Comparison of ENCODE assay signal across 1 cellular context in the genomic region with DNA sequence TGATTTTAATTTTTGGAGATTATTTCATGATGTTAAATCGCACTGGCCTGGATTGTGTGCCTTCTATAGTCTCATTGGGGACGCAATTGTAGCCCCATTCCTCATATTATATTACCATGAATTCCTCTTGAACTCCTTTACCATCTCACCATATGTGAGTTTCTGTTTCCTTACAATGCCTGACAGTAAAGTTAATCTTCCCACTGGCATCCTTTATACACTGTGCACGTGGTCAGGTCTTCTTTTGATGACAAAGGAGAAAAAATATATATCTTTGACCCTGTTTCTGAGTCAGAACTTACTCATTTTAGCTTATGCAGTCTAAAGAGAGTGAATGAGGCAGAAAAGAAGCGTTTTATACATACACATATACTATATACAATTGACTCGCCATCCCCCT.
TF ChIP-seq lines count a peak whose summit lies in the region.

No MANE protein-coding gene starts in this region.

TF ChIP-seq in A549, 52 proteins besides CTCF, POLR2A, EP300 and RAD21 (continued from another document):
- TF ChIP-seq MAFK (IDR thresholded peaks at IDR 0.05; ENCODE audit: partially characterized antibody): peak; percentile 5
- 0 out of 2 replicates have a peak, but pooled peaks have one; percentile 9 for TF ChIP-seq MYC (IDR thresholded peaks at IDR 0.05; ENCODE audit: borderline replicate concordance, low read length)
- no peak for TF ChIP-seq CBX8 (IDR thresholded peaks at IDR 0.05)
- TF ChIP-seq FOSL2 (IDR thresholded peaks at IDR 0.05): no peak
- TF ChIP-seq FOSL2 (CRISPR knock-in tag; IDR thresholded peaks at IDR 0.05): peak; percentile 40; the same call in 1 of the 2 replicates
- TF ChIP-seq NR3C1 (IDR thresholded peaks at IDR 0.05): no peak
